ENCODE assay signal across 18 cellular contexts in genomic region chr19:18446811-18447359, GRCh38. TPM values are rescaled to one million over a fixed set of nuclear protein-coding genes. Genes with fewer than 3 reads are reported as not detected.
"Had no signal": no experiment of that assay in that cellular context is flagged by ENCODE, and none has a peak within 500 bp of the region (broad histone marks: within the 10 kb centered on the region; RNA-seq: fewer than 3 reads in every experiment).

No MANE protein-coding gene starts in this region.

- ATAC-seq: activated naive CD4-positive, alpha-beta T cell treated with anti-CD3 and anti-CD28 coated beads, Interleukin-2, amount 50 U/mL, for 72 hours; activated T-cell treated with anti-CD3 and anti-CD28 coated beads, Interleukin-2, amount 50 U/mL, for 72 hours; body of pancreas; foreskin keratinocyte had no signal

- H3K27ac Mint-ChIP-seq: activated CD4-positive, alpha-beta memory T cell treated with anti-CD3 and anti-CD28 coated beads, Interleukin-2, amount 10 ng/mL, durations not matched to agents 7 days and 5 days; activated T-cell treated with anti-CD3 and anti-CD28 coated beads, Interleukin-2, amount 50 U/mL, for 72 hours; nephron; T-helper 1 cell treated with Interleukin-12 subunit alpha and Interleukin-12 subunit beta and Interleukin-4 antibody, amounts not matched to agents 30 μg/mL and 1 μg/mL, for 36 hours had no signal

- H3K9me3 Mint-ChIP-seq: nephron had no signal

- H3K27me3 ChIP-seq: body of pancreas, foreskin keratinocyte, ovary, stomach, testis had no signal

- H3K4me3 ChIP-seq: body of pancreas, coronary artery, ovary, stomach, testis had no signal

- H3K4me3 Mint-ChIP-seq: activated CD4-positive, alpha-beta memory T cell treated with anti-CD3 and anti-CD28 coated beads, Interleukin-2, amount 10 ng/mL, durations not matched to agents 7 days and 5 days; activated T-cell treated with anti-CD3 and anti-CD28 coated beads, Interleukin-2, amount 50 U/mL, for 72 hours; central memory CD8-positive, alpha-beta T cell; T-helper 1 cell treated with Interleukin-12 subunit alpha and Interleukin-12 subunit beta and Interleukin-4 antibody, amounts not matched to agents 30 μg/mL and 1 μg/mL, for 36 hours had no signal

- H3K4me1 ChIP-seq: foreskin keratinocyte had no signal

- DNase-seq: activated CD4-positive, alpha-beta memory T cell treated with anti-CD3 and anti-CD28 coated beads, Interleukin-2, amount 10 ng/mL, durations not matched to agents 7 days and 5 days; activated CD4-positive, alpha-beta T cell treated with anti-CD3 and anti-CD28 coated beads for 4 hours; activated gamma-delta T cell; activated T-cell treated with anti-CD3 and anti-CD28 coated beads, Interleukin-2, amount 50 U/mL, for 72 hours; body of pancreas; effector CD4-positive, alpha-beta T cell; foreskin keratinocyte; kidney glomerular epithelial cell; mesendoderm; stimulated activated CD4-positive, alpha-beta T cell treated with anti-CD3 and anti-CD28 coated beads, Interleukin-2, amount 100 ng/mL, for 24 hours; stomach; testis had no signal

- H3K36me3 ChIP-seq: ovary had no signal

- H3K27me3 Mint-ChIP-seq: activated CD4-positive, alpha-beta memory T cell treated with anti-CD3 and anti-CD28 coated beads, Interleukin-2, amount 10 ng/mL, durations not matched to agents 7 days and 5 days; central memory CD8-positive, alpha-beta T cell had no signal

- H3K9me3 ChIP-seq: body of pancreas, ovary, stomach, testis had no signal

- H3K27ac ChIP-seq: body of pancreas, coronary artery, foreskin keratinocyte, ovary, stomach, testis had no signal

RNA-seq across cellular contexts. Expression of gene LRRC25, which starts 49.5 kb away (rescaled TPM):
- total RNA-seq: activated CD4-positive, alpha-beta memory T cell treated with anti-CD3 and anti-CD28 coated beads, Interleukin-2, amount 10 ng/mL, durations not matched to agents 7 days and 5 days; activated naive CD4-positive, alpha-beta T cell treated with anti-CD3 and anti-CD28 coated beads, Interleukin-2, amount 50 U/mL, for 72 hours; activated T-cell treated with anti-CD3 and anti-CD28 coated beads, Interleukin-2, amount 50 U/mL, for 72 hours; foreskin keratinocyte had no signal
